In genomic region chr6:154276810-154277577, GRCh38 we compare ENCODE assay signal across 8 cellular contexts.
DNase-seq lines count a peak whose midpoint lies in the region; ATAC-seq and TF ChIP-seq lines count a peak whose summit lies in the region.

No MANE protein-coding gene starts in this region.

- peak overlapping the region; percentile 31 for H3K27ac Mint-ChIP-seq in activated CD8-positive, alpha-beta T cell treated with anti-CD3 and anti-CD28 coated beads, Interleukin-2, amount 10 ng/mL, durations not matched to agents 7 days and 5 days

- H3K27me3 ChIP-seq in A673 (replicated peaks; ENCODE audit: insufficient read depth, low read depth, low read length, poor library complexity): peaks cover 1% of the 10 kb centered on the region
- no peaks in the 10 kb centered on the region for H3K27me3 ChIP-seq in GM06990 (replicated peaks; ENCODE audit: control insufficient read depth, insufficient read depth, low read length)

- H3K36me3 Mint-ChIP-seq in activated CD8-positive, alpha-beta T cell treated with anti-CD3 and anti-CD28 coated beads, Interleukin-2, amount 10 ng/mL, durations not matched to agents 7 days and 5 days (ENCODE audit: low read depth): no peaks in the 10 kb centered on the region

- H3K27me3 Mint-ChIP-seq in activated CD8-positive, alpha-beta T cell treated with anti-CD3 and anti-CD28 coated beads, Interleukin-2, amount 10 ng/mL, durations not matched to agents 7 days and 5 days (ENCODE audit: low read depth): no peaks in the 10 kb centered on the region

- H3K27ac ChIP-seq in A673 (ENCODE audit: low read depth, low read length, poor library complexity, severe bottlenecking): no peak overlapping the region

- DNase-seq in A673 (ENCODE audit: low spot score) (peak; percentile 55), GM06990 (ENCODE audit: extremely low read depth, insufficient read length) (no peak), NCI-H2081 (lab: John Stamatoyannopoulos, UW) (peak; percentile 2 to 52), left ventricle myocardium superior (no peak), T1000 (lab: John Stamatoyannopoulos, UW) (no peak)
- DNase-seq in activated CD8-positive, alpha-beta T cell treated with anti-CD3 and anti-CD28 coated beads, Interleukin-2, amount 10 ng/mL, durations not matched to agents 7 days and 5 days: no peak
- DNase-seq in stimulated activated naive CD8-positive, alpha-beta T cell treated with anti-CD3 and anti-CD28 coated beads, Interleukin-15, Interleukin-2, amounts not matched to agents 100 U/mL and 50 U/mL, for 24 hours: no peak

- POLR2A ChIA-PET in A673 (lab: Charles Lee; ENCODE audit: low non-redundant PET): no interaction called here
- POLR2A ChIA-PET in activated CD8-positive, alpha-beta T cell treated with anti-CD3 and anti-CD28 coated beads, Interleukin-2, amount 10 ng/mL, durations not matched to agents 7 days and 5 days (lab: Charles Lee): interaction anchor here (0.7 to 1.4 kb wide), 5 partner anchors 27 to 122 kb away, joined by 3 to 5 read pairs (median 4); no protein-coding TSS in a partner anchor

- H3K36me3 ChIP-seq in A673 (ENCODE audit: insufficient read depth, low read length, poor library complexity, severe bottlenecking): no peaks in the 10 kb centered on the region
- H3K36me3 ChIP-seq in GM06990 (ENCODE audit: control insufficient read depth, insufficient read depth, low read length): no peaks in the 10 kb centered on the region

- H3K4me1 ChIP-seq in A673 (ENCODE audit: insufficient read depth, low read length, poor library complexity, severe bottlenecking): no peaks in the 10 kb centered on the region

- peaks cover 35% of the 10 kb centered on the region for H3K4me1 Mint-ChIP-seq in activated CD8-positive, alpha-beta T cell treated with anti-CD3 and anti-CD28 coated beads, Interleukin-2, amount 10 ng/mL, durations not matched to agents 7 days and 5 days (ENCODE audit: low read depth)

- peak overlapping the region; percentile 60 for H3K4me3 Mint-ChIP-seq in activated CD8-positive, alpha-beta T cell treated with anti-CD3 and anti-CD28 coated beads, Interleukin-2, amount 10 ng/mL, durations not matched to agents 7 days and 5 days

- H3K4me3 ChIP-seq in A673 (ENCODE audit: low read depth, low read length, poor library complexity, severe bottlenecking): peak overlapping the region; percentile 29
- H3K4me3 ChIP-seq in GM06990 (replicated peaks; ENCODE audit: low read depth, low read length): no peak overlapping the region

- H3K9me3 Mint-ChIP-seq in activated CD8-positive, alpha-beta T cell treated with anti-CD3 and anti-CD28 coated beads, Interleukin-2, amount 10 ng/mL, durations not matched to agents 7 days and 5 days (ENCODE audit: insufficient read depth): no peaks in the 10 kb centered on the region

- BruUV-seq in A673 (replicated peaks; lab: Mats Ljungman, UMichigan): no TSS peak

- ATAC-seq in HG02763 (IDR thresholded peaks at IDR 0.05; ENCODE audit: unreplicated experiment): peak; percentile 57
- ATAC-seq in activated CD8-positive, alpha-beta T cell treated with anti-CD3 and anti-CD28 coated beads, Interleukin-2, amount 10 ng/mL, durations not matched to agents 7 days and 5 days: peak; percentile 68
- peak; percentile 53 for ATAC-seq in left ventricle myocardium superior
- ATAC-seq in stimulated activated naive CD8-positive, alpha-beta T cell treated with anti-CD3 and anti-CD28 coated beads, Interleukin-15, Interleukin-2, amounts not matched to agents 100 U/mL and 50 U/mL, for 24 hours: peak; percentile 73

- intact Hi-C loops in A673 (cut with micrococcal nuclease; ENCODE audit: unreplicated experiment): loop anchor here (1.0 kb wide), 1 partner anchor 121 kb away; no protein-coding TSS in a partner anchor
- intact Hi-C loops in left ventricle myocardium superior (cut with micrococcal nuclease): loop anchor here (5.0 kb wide), 1 partner anchor 120 kb away; no protein-coding TSS in a partner anchor

- no peaks in the 10 kb centered on the region for H3K9me3 ChIP-seq in A673 (ENCODE audit: low read depth, low read length, poor library complexity, severe bottlenecking)

- CTCF ChIA-PET in A673 (lab: Charles Lee): interaction anchor here (0.5 to 1.0 kb wide), 4 partner anchors 10 to 280 kb away, joined by 3 to 5 read pairs (median 4); no protein-coding TSS in a partner anchor
- CTCF ChIA-PET in activated CD8-positive, alpha-beta T cell treated with anti-CD3 and anti-CD28 coated beads, Interleukin-2, amount 10 ng/mL, durations not matched to agents 7 days and 5 days (lab: Charles Lee): interaction anchor here (0.7 to 8.7 kb wide), 36 partner anchors 11 to 399 kb away, joined by 3 to 112 read pairs (median 6); no protein-coding TSS in a partner anchor

- TF ChIP-seq CTCF in A673 (conservative IDR thresholded peaks at IDR 0.05; ENCODE audit: low read depth, low read length) (peak; percentile 73), GM06990 (IDR thresholded peaks at IDR 0.05; ENCODE audit: insufficient read depth, low read length, poor library complexity, severe bottlenecking) (peak; percentile 41)

Comparison
In these comparisons a context has a peak if more than half of its experiments do, and no peak if none do; other contexts are left out.
1. DNase-seq: peak in A673 (single experiment) and NCI-H2081 (2 of 2); none in GM06990 (single experiment), activated CD8-positive, alpha-beta T cell treated with anti-CD3 and anti-CD28 coated beads, Interleukin-2, amount 10 ng/mL, durations not matched to agents 7 days and 5 days (single experiment), left ventricle myocardium superior (single experiment), stimulated activated naive CD8-positive, alpha-beta T cell treated with anti-CD3 and anti-CD28 coated beads, Interleukin-15, Interleukin-2, amounts not matched to agents 100 U/mL and 50 U/mL, for 24 hours (single experiment) and T1000 (single experiment).
2. Peak in every context shown above with its lines, with median percentiles within 50 percentile points of each other: ATAC-seq.